10 cellular contexts compared by ENCODE assay signal in the genomic region with DNA sequence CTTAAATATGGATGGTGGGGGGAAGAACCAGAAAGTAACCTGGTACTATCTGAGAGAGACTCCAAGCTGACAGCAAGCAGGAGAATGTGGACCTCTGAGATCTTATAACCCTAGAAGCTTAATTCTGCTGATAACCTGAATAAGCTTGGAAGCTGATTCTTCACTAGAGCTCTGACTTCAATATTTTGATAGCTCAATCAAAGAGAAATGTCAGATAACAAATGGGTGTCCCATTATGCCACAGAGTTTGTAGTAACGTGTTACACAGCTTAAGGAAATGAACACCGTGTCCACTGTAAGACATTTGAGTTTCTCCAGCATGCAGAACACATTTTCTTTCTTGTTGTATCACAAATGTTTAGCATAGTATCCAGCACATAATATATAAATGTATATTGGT.
"Had no signal": no experiment of that assay in that cellular context is flagged by ENCODE, and none has a peak within 500 bp of the region (broad histone marks: within the 10 kb centered on the region; RNA-seq: fewer than 3 reads in every experiment).

No MANE protein-coding gene starts in this region.

- ATAC-seq: activated CD4-positive, alpha-beta T cell treated with anti-CD3 and anti-CD28 coated beads for 36 hours; activated CD4-positive, CD25-positive, alpha-beta regulatory T cell treated with anti-CD3 and anti-CD28 coated beads, Interleukin-2, amount 50 U/mL, for 24 hours; activated CD8-positive, alpha-beta memory T cell treated with anti-CD3 and anti-CD28 coated beads, Interleukin-2, amount 10 ng/mL, durations not matched to agents 7 days and 5 days; activated CD8-positive, alpha-beta T cell treated with anti-CD3 and anti-CD28 coated beads for 36 hours; activated CD8-positive, alpha-beta T cell treated with anti-CD3 and anti-CD28 coated beads, Interleukin-2, amount 10 ng/mL, durations not matched to agents 7 days and 5 days; T-cell; T-helper 17 cell; WTC11 had no signal

- H3K27ac ChIP-seq: VCaP, WERI-Rb-1 had no signal

- H3K36me3 ChIP-seq: WERI-Rb-1 had no signal
